Comparison of ENCODE assay signal across 10 cellular contexts in genomic region chr19:2394054-2394668, GRCh38. TPM values are rescaled to one million over a fixed set of nuclear protein-coding genes. Genes with fewer than 3 reads are reported as not detected.
DNase-seq lines count a peak whose midpoint lies in the region; ATAC-seq and TF ChIP-seq lines count a peak whose summit lies in the region.
"Had no signal": no experiment of that assay in that cellular context is flagged by ENCODE, and none has a peak within 500 bp of the region (broad histone marks: within the 10 kb centered on the region; RNA-seq: fewer than 3 reads in every experiment).

No MANE protein-coding gene starts in this region.

- CTCF ChIA-PET in SK-N-SH (lab: Yijun Ruan, JAX): interaction anchor here (1.0 to 3.9 kb wide), 4 partner anchors 42 to 158 kb away, joined by 3 to 19 read pairs (median 4); partner anchors contain the start of gene PLEKHJ1

- peaks cover 8% of the 10 kb centered on the region; the same call in 1 of the 2 replicates for H3K27me3 ChIP-seq in SK-N-SH (ENCODE audit: insufficient read depth)

- H3K27ac ChIP-seq in SK-N-SH (ENCODE audit: low read depth in 2 of 2, low read length in 1 of 2): no peak overlapping the region

- H3K4me1 Mint-ChIP-seq in stimulated activated naive CD8-positive, alpha-beta T cell treated with anti-CD3 and anti-CD28 coated beads, Interleukin-15, Interleukin-2, amounts not matched to agents 100 ng/mL and 50 ng/mL, for 24 hours (ENCODE audit: low read depth): peaks cover 12% of the 10 kb centered on the region
- peaks cover 17 to 27% of the 10 kb centered on the region in 2 donors for H3K4me1 Mint-ChIP-seq in immature natural killer cell

- no peak overlapping the region for H3K27ac Mint-ChIP-seq in stimulated activated naive CD8-positive, alpha-beta T cell treated with anti-CD3 and anti-CD28 coated beads, Interleukin-15, Interleukin-2, amounts not matched to agents 100 ng/mL and 50 ng/mL, for 24 hours
- peak overlapping the region in 5 of 6 donors; percentile 34 to 82 (median 68) for H3K27ac Mint-ChIP-seq in immature natural killer cell

- no peaks in the 10 kb centered on the region for H3K9me3 ChIP-seq in SK-N-SH

- no peaks in the 10 kb centered on the region for H3K9me2 ChIP-seq in SK-N-SH

- H2AFZ ChIP-seq in SK-N-SH (ENCODE audit: low read depth): no peak overlapping the region

- no peaks in the 10 kb centered on the region for H4K20me1 ChIP-seq in SK-N-SH (ENCODE audit: insufficient read depth)

- POLR2A ChIA-PET in SK-N-SH (lab: Yijun Ruan, JAX): interaction anchor here (0.6 kb wide), 1 partner anchor 120 kb away, joined by 5 read pairs; no protein-coding TSS in a partner anchor

- H3F3A ChIP-seq in SK-N-SH (replicated peaks; ENCODE audit: insufficient read depth): peaks cover 3% of the 10 kb centered on the region

- no peaks in the 10 kb centered on the region for H3K79me2 ChIP-seq in SK-N-SH (ENCODE audit: insufficient read depth)

- no peak for ATAC-seq in stimulated activated naive CD8-positive, alpha-beta T cell treated with anti-CD3 and anti-CD28 coated beads, Interleukin-15, Interleukin-2, amounts not matched to agents 100 U/mL and 50 U/mL, for 24 hours
- ATAC-seq: activated CD4-positive, CD25-positive, alpha-beta regulatory T cell treated with anti-CD3 and anti-CD28 coated beads, Interleukin-2, amount 50 U/mL, for 24 hours had no signal

- in situ Hi-C loops in ACHN (cut with HindIII; ENCODE audit: low pct_ligation_motif_present, low pct_unique_long_range_greater_than_20kb, low sequenced_read_pairs): no loop called here

- 48% methylated on average over 15 of the region's 15 CpGs for WGBS in SK-N-SH (ENCODE audit: low lambda C conversion rate)

- no peaks in the 10 kb centered on the region for H3K4me1 ChIP-seq in SK-N-SH (ENCODE audit: control insufficient read depth in 1 of 2, insufficient read depth in 2 of 2, low read depth in 1 of 2, low read length in 1 of 2)

- no peak for TF ChIP-seq CTCF in SK-N-SH (IDR thresholded peaks at IDR 0.05)

- no peak overlapping the region for H3K4me2 ChIP-seq in SK-N-SH

- H3K36me3 ChIP-seq in SK-N-SH (replicated peaks in 1 of 2; ENCODE audit: control insufficient read depth in 1 of 2, insufficient read depth in 2 of 2, low read length in 1 of 2): no peaks in the 10 kb centered on the region

- no peak for TF ChIP-seq RAD21 in SK-N-SH (IDR thresholded peaks at IDR 0.05; ENCODE audit: low read length)

- H3K4me3 ChIP-seq in SK-N-SH (ENCODE audit: low read depth in 2 of 2, low read length in 1 of 2): no peak overlapping the region

- no peaks in the 10 kb centered on the region for H3K9me3 Mint-ChIP-seq in stimulated activated naive CD8-positive, alpha-beta T cell treated with anti-CD3 and anti-CD28 coated beads, Interleukin-15, Interleukin-2, amounts not matched to agents 100 ng/mL and 50 ng/mL, for 24 hours
- H3K9me3 Mint-ChIP-seq in immature natural killer cell: no peaks in the 10 kb centered on the region

- H3K27me3 Mint-ChIP-seq in stimulated activated naive CD8-positive, alpha-beta T cell treated with anti-CD3 and anti-CD28 coated beads, Interleukin-15, Interleukin-2, amounts not matched to agents 100 ng/mL and 50 ng/mL, for 24 hours: peaks cover 4% of the 10 kb centered on the region
- peaks cover 4 to 6% (median 5%) of the 10 kb centered on the region in 3 donors for H3K27me3 Mint-ChIP-seq in immature natural killer cell (ENCODE audit: low read depth in 3 of 3)

- peak overlapping the region; percentile 56 for H3K4me3 Mint-ChIP-seq in stimulated activated naive CD8-positive, alpha-beta T cell treated with anti-CD3 and anti-CD28 coated beads, Interleukin-15, Interleukin-2, amounts not matched to agents 100 ng/mL and 50 ng/mL, for 24 hours
- peak overlapping the region; percentile 76 to 84 (median 81) for H3K4me3 Mint-ChIP-seq in immature natural killer cell

- H3K9ac ChIP-seq in SK-N-SH: no peak overlapping the region

- DNase-seq in stimulated activated naive CD8-positive, alpha-beta T cell treated with anti-CD3 and anti-CD28 coated beads, Interleukin-15, Interleukin-2, amounts not matched to agents 100 U/mL and 50 U/mL, for 24 hours: no peak
- peak; percentile 67 for DNase-seq in SIG-M5 (lab: John Stamatoyannopoulos, UW)
- peak in 2 of 3 donors; percentile 28 to 38 for DNase-seq in immature natural killer cell
- no peak for DNase-seq in NCI-H524 (lab: John Stamatoyannopoulos, UW)
- no peak for DNase-seq in ACHN
- no peak for DNase-seq in SK-N-SH
- DNase-seq in NCI-H1417 (lab: John Stamatoyannopoulos, UW): no peak
- DNase-seq: NCI-H748 treated with DMSO at 0.1 percent for 48 hours had no signal

- no peak for TF ChIP-seq EP300 in SK-N-SH (IDR thresholded peaks at IDR 0.05; ENCODE audit: borderline replicate concordance in 1 of 2, low read depth in 1 of 2, low read length in 1 of 2)

- no peaks in the 10 kb centered on the region for H3K36me3 Mint-ChIP-seq in stimulated activated naive CD8-positive, alpha-beta T cell treated with anti-CD3 and anti-CD28 coated beads, Interleukin-15, Interleukin-2, amounts not matched to agents 100 ng/mL and 50 ng/mL, for 24 hours (ENCODE audit: low read depth)
- H3K36me3 Mint-ChIP-seq in immature natural killer cell: no peaks in the 10 kb centered on the region

TF ChIP-seq in SK-N-SH, 30 proteins besides CTCF, POLR2A, EP300 and RAD21:
- TF ChIP-seq SMC3 (IDR thresholded peaks at IDR 0.05; ENCODE audit: low read depth, low read length) (no peak), FOXJ3 (CRISPR knock-in tag; IDR thresholded peaks at IDR 0.05) (no peak), POLR2AphosphoS5 (IDR thresholded peaks at IDR 0.05; ENCODE audit: low read depth, low read length) (no peak), REST (IDR thresholded peaks at IDR 0.05; ENCODE audit: low read depth, low read length) (no peak), JUND (IDR thresholded peaks at IDR 0.05) (no peak), SIN3A (IDR thresholded peaks at IDR 0.05; ENCODE audit: borderline replicate concordance, low read depth, low read length) (no peak), GABPA (IDR thresholded peaks at IDR 0.05; ENCODE audit: low read depth) (no peak), RFX5 (IDR thresholded peaks at IDR 0.05; ENCODE audit: low read length) (no peak), ZBTB33 (IDR thresholded peaks at IDR 0.05; ENCODE audit: borderline replicate concordance, low read depth) (no peak), MXI1 (IDR thresholded peaks at IDR 0.05; ENCODE audit: low read depth, low read length) (no peak), YY1 (IDR thresholded peaks at IDR 0.05; ENCODE audit: low read depth) (no peak), FOSL2 (IDR thresholded peaks at IDR 0.05; ENCODE audit: borderline replicate concordance, low read depth) (no peak), ELF1 (IDR thresholded peaks at IDR 0.05) (no peak), NRF1 (IDR thresholded peaks at IDR 0.05; ENCODE audit: low read depth, low read length) (no peak)

RNA-seq across cellular contexts. Expression of gene TIMM13, which starts 33.2 kb away (rescaled TPM):
- polyA plus RNA-seq in immature natural killer cell (10 to 100 TPM; 74.3 to 99.6 (median 84.9) TPM), SK-N-SH (2012; rRNA removed) (76.0 and 76.9 TPM in 2 replicates)
- 37.4 and 60.8 TPM in 2 replicates for polyA plus RNA-seq in SK-N-SH (2012; cell fraction: cytosol; rRNA removed)
- polyA plus RNA-seq in SK-N-SH (2012; cell fraction: nucleus; rRNA removed): 58.5 and 81.6 TPM in 2 replicates

RNA-seq across cellular contexts. Expression of gene TMPRSS9, which starts 34.1 kb away (rescaled TPM):
- polyA plus RNA-seq in immature natural killer cell: not detected
- not detected in 2 replicates for polyA plus RNA-seq in SK-N-SH (2012; rRNA removed)
- not detected in 2 replicates for polyA plus RNA-seq in SK-N-SH (2012; cell fraction: cytosol; rRNA removed)
- polyA plus RNA-seq in SK-N-SH (2012; cell fraction: nucleus; rRNA removed): 0.06 TPM in 1 of 2 replicates, not detected in the other

Comparison
In these comparisons a context has a peak if more than half of its experiments do, and no peak if none do; other contexts are left out.
1. DNase-seq: peak in SIG-M5 (single experiment) and immature natural killer cell (2 of 3); none in stimulated activated naive CD8-positive, alpha-beta T cell treated with anti-CD3 and anti-CD28 coated beads, Interleukin-15, Interleukin-2, amounts not matched to agents 100 U/mL and 50 U/mL, for 24 hours (single experiment), NCI-H524 (0 of 2), ACHN (single experiment), SK-N-SH (single experiment) and NCI-H1417 (0 of 3).